Comparison of ENCODE assay signal across 1 cellular context in genomic region chr3:128992926-128993460, GRCh38.
TF ChIP-seq lines count a peak whose summit lies in the region.

No MANE protein-coding gene starts in this region.

TF ChIP-seq in HepG2, 621 proteins besides CTCF, POLR2A, EP300 and RAD21:
- TF ChIP-seq, protein P1, sequence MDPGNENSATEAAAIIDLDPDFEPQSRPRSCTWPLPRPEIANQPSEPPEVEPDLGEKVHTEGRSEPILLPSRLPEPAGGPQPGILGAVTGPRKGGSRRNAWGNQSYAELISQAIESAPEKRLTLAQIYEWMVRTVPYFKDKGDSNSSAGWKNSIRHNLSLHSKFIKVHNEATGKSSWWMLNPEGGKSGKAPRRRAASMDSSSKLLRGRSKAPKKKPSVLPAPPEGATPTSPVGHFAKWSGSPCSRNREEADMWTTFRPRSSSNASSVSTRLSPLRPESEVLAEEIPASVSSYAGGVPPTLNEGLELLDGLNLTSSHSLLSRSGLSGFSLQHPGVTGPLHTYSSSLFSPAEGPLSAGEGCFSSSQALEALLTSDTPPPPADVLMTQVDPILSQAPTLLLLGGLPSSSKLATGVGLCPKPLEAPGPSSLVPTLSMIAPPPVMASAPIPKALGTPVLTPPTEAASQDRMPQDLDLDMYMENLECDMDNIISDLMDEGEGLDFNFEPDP (CRISPR knock-in tag; conservative IDR thresholded peaks at IDR 0.05) = no peak
